ENCODE assay signal across 8 cellular contexts in genomic region chr17:49193513-49194296, GRCh38. TPM values are rescaled to one million over a fixed set of nuclear protein-coding genes. Genes with fewer than 3 reads are reported as not detected.
DNase-seq lines count a peak whose midpoint lies in the region; ATAC-seq and TF ChIP-seq lines count a peak whose summit lies in the region.

No MANE protein-coding gene starts in this region.

- DNase-seq in AG09309 (ENCODE audit: low read depth): no peak
- peak; percentile 50 for DNase-seq in NCI-H2196 (lab: John Stamatoyannopoulos, UW; ENCODE audit: unreplicated experiment)
- no peak for DNase-seq in activated CD8-positive, alpha-beta T cell treated with anti-CD3 and anti-CD28 coated beads, Interleukin-2, amount 10 ng/mL, durations not matched to agents 7 days and 5 days
- peak; percentile 66 for DNase-seq in fibroblast of peridontal ligament (ENCODE audit: extremely low read depth)
- no peak for DNase-seq in 8988T
- DNase-seq in NCI-H1048 (lab: John Stamatoyannopoulos, UW): no peak

- peaks cover 4% of the 10 kb centered on the region for H3K36me3 Mint-ChIP-seq in activated CD8-positive, alpha-beta T cell treated with anti-CD3 and anti-CD28 coated beads, Interleukin-2, amount 10 ng/mL, durations not matched to agents 7 days and 5 days (ENCODE audit: low read depth)
- H3K36me3 Mint-ChIP-seq in nephron (ENCODE audit: low read depth): no peaks in the 10 kb centered on the region

- H3K4me3 Mint-ChIP-seq in activated CD8-positive, alpha-beta T cell treated with anti-CD3 and anti-CD28 coated beads, Interleukin-2, amount 10 ng/mL, durations not matched to agents 7 days and 5 days: peak overlapping the region; percentile 83
- peak overlapping the region; percentile 88 to 95 (median 94) for H3K4me3 Mint-ChIP-seq in nephron

- peaks cover 59% of the 10 kb centered on the region for H3K4me1 Mint-ChIP-seq in activated CD8-positive, alpha-beta T cell treated with anti-CD3 and anti-CD28 coated beads, Interleukin-2, amount 10 ng/mL, durations not matched to agents 7 days and 5 days (ENCODE audit: low read depth)
- no peaks in the 10 kb centered on the region for H3K4me1 Mint-ChIP-seq in nephron

- POLR2A ChIA-PET in activated CD8-positive, alpha-beta T cell treated with anti-CD3 and anti-CD28 coated beads, Interleukin-2, amount 10 ng/mL, durations not matched to agents 7 days and 5 days (lab: Charles Lee): interaction anchor here (1.0 to 5.4 kb wide), 4 partner anchors 9 to 31 kb away, joined by 3 to 69 read pairs (median 28); partner anchors contain the start of genes ABI3 and GNGT2

- H3K4me3 ChIP-seq in AG09309 (ENCODE audit: control insufficient read depth, low read depth, low read length) (peak overlapping the region; percentile 89), GM12875 (ENCODE audit: low read depth, low read length) (peak overlapping the region; percentile 68)

- H3K27ac Mint-ChIP-seq in activated CD8-positive, alpha-beta T cell treated with anti-CD3 and anti-CD28 coated beads, Interleukin-2, amount 10 ng/mL, durations not matched to agents 7 days and 5 days: peak overlapping the region; percentile 94
- H3K27ac Mint-ChIP-seq in nephron: peak overlapping the region; percentile 98 to 100 (median 99)

- CTCF ChIA-PET in activated CD8-positive, alpha-beta T cell treated with anti-CD3 and anti-CD28 coated beads, Interleukin-2, amount 10 ng/mL, durations not matched to agents 7 days and 5 days (lab: Charles Lee): interaction anchor here (0.6 to 7.7 kb wide), 7 partner anchors 15 to 1200 kb away, joined by 3 to 92 read pairs (median 6); partner anchors contain the start of gene PHOSPHO1

- ATAC-seq in activated CD8-positive, alpha-beta T cell treated with anti-CD3 and anti-CD28 coated beads, Interleukin-2, amount 10 ng/mL, durations not matched to agents 7 days and 5 days: no peak

- H3K9me3 Mint-ChIP-seq in activated CD8-positive, alpha-beta T cell treated with anti-CD3 and anti-CD28 coated beads, Interleukin-2, amount 10 ng/mL, durations not matched to agents 7 days and 5 days (ENCODE audit: insufficient read depth): no peaks in the 10 kb centered on the region
- H3K9me3 Mint-ChIP-seq in nephron: no peaks in the 10 kb centered on the region

- H3K27me3 Mint-ChIP-seq in activated CD8-positive, alpha-beta T cell treated with anti-CD3 and anti-CD28 coated beads, Interleukin-2, amount 10 ng/mL, durations not matched to agents 7 days and 5 days (ENCODE audit: low read depth): no peaks in the 10 kb centered on the region
- peaks cover 4% of the 10 kb centered on the region for H3K27me3 Mint-ChIP-seq in nephron (ENCODE audit: low read depth)

- TF ChIP-seq CTCF in AG09309 (IDR thresholded peaks at IDR 0.05; ENCODE audit: control insufficient read depth, insufficient read depth, low read depth, low read length, missing control alignments) (no peak), GM12875 (IDR thresholded peaks at IDR 0.05; ENCODE audit: borderline replicate concordance, insufficient read depth, low read depth, low read length) (no peak), nephron (IDR thresholded peaks at IDR 0.05; ENCODE audit: unreplicated experiment in 3 of 3) (no peak)

RNA-seq across cellular contexts. Expression of gene GNGT2, which starts 16.7 kb away (rescaled TPM):
- total RNA-seq in activated CD8-positive, alpha-beta T cell treated with anti-CD3 and anti-CD28 coated beads, Interleukin-2, amount 10 ng/mL, durations not matched to agents 7 days and 5 days: 10 to 100 TPM; 40.0 to 45.4 TPM

RNA-seq across cellular contexts. Expression of gene ABI3, which starts 16.8 kb away (rescaled TPM):
- total RNA-seq in activated CD8-positive, alpha-beta T cell treated with anti-CD3 and anti-CD28 coated beads, Interleukin-2, amount 10 ng/mL, durations not matched to agents 7 days and 5 days: 100 to 1,000 TPM; 110 to 117 TPM

RNA-seq across cellular contexts. Expression of gene PHOSPHO1, which starts 36.9 kb away (rescaled TPM):
- total RNA-seq in activated CD8-positive, alpha-beta T cell treated with anti-CD3 and anti-CD28 coated beads, Interleukin-2, amount 10 ng/mL, durations not matched to agents 7 days and 5 days: not detected

Comparison
In these comparisons a context has a peak if more than half of its experiments do, and no peak if none do; other contexts are left out.
1. DNase-seq: peak in NCI-H2196 (single experiment) and fibroblast of peridontal ligament (single experiment); none in AG09309 (single experiment), activated CD8-positive, alpha-beta T cell treated with anti-CD3 and anti-CD28 coated beads, Interleukin-2, amount 10 ng/mL, durations not matched to agents 7 days and 5 days (single experiment), 8988T (single experiment) and NCI-H1048 (single experiment).